Comparison of ENCODE assay signal across 8 cellular contexts in the genomic region with DNA sequence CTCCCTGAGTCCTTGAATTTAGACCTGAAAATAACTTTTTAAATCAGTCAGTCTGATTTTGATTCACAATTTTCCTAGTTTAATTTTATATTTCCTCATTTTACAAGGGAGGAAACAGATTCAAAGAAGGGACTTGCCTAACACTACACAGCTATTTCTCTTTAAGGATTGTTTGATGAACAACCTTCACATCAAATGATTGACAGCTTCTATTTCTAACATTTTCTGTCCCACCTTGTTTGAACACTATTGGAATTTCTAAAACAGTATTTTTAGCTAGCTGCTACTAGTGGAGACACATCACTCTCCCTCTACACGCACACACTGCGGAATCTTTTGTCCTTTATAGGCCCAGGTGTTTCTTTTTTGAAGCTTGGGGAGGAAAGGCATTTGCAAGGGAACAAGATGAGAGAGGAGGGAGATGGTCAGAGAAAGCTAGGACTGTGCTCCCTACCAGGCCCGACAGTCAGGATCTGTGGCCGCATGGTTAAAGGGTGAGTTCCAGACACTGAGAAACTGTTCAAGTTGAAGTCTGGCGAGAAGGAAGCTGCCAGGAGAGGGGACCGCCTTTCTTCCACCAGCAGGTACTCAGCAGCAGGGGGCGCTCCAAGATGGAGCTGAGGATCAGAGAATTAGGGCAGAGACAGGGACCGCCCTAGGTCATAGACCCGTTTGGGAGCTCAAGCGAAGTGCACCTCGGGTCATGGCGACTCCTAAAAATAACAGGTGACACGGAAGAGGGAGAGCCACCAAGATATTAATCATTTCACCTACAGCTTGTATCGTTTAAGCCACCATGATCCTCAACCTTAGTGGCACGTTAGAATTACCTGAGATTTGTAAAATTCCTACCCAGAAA. TPM values are rescaled to one million over a fixed set of nuclear protein-coding genes. Genes with fewer than 3 reads are reported as not detected.
DNase-seq lines count a peak whose midpoint lies in the region; ATAC-seq and TF ChIP-seq lines count a peak whose summit lies in the region.

No MANE protein-coding gene starts in this region.

- no peaks in the 10 kb centered on the region for H3K36me3 Mint-ChIP-seq in glutamatergic neuron (ENCODE audit: unreplicated experiment)

- no peak overlapping the region for H3K27ac Mint-ChIP-seq in glutamatergic neuron (ENCODE audit: unreplicated experiment)

- no peaks in the 10 kb centered on the region for H3K27me3 Mint-ChIP-seq in glutamatergic neuron (ENCODE audit: unreplicated experiment)

- no peaks in the 10 kb centered on the region for H3K9me3 Mint-ChIP-seq in glutamatergic neuron (ENCODE audit: unreplicated experiment)

- no peak overlapping the region for H3K4me3 Mint-ChIP-seq in glutamatergic neuron (ENCODE audit: unreplicated experiment)

- DNase-seq in NK-92 treated with Interleukin-12 subunit alpha and Interleukin-12 subunit beta, amount 100 ng/mL, for 24 hours (lab: John Stamatoyannopoulos, UW), result peak; percentile 66
- DNase-seq in NK-92 (lab: John Stamatoyannopoulos, UW; ENCODE audit: unreplicated experiment) (no peak), NOMO-1 treated with dmso at 0.1 percent for 144 hours (lab: John Stamatoyannopoulos, UW; ENCODE audit: unreplicated experiment) (peak; percentile 59), activated T-cell treated with anti-CD3 and anti-CD28 coated beads for 48 hours (ENCODE audit: low read depth) (peak; percentile 73), glutamatergic neuron (peak; percentile 88), SHP77 (lab: John Stamatoyannopoulos, UW) (no peak)
- peak; percentile 30 to 56 for DNase-seq in stimulated activated CD4-positive, alpha-beta T cell treated with anti-CD3 and anti-CD28 coated beads, Interleukin-1b, Interleukin-23, amount 100 ng/mL, for 1 hour (ENCODE audit: low read depth in 2 of 2)

- TF ChIP-seq CTCF in glutamatergic neuron (IDR thresholded peaks at IDR 0.05; ENCODE audit: partially characterized antibody, unreplicated experiment), result peak; percentile 77

- peak; percentile 65 for ATAC-seq in HG02938 (IDR thresholded peaks at IDR 0.05; ENCODE audit: unreplicated experiment)

- H3K4me1 Mint-ChIP-seq in glutamatergic neuron (ENCODE audit: low read depth, unreplicated experiment), result no peaks in the 10 kb centered on the region

RNA-seq across cellular contexts. Expression of a gene that starts 49.7 kb away (rescaled TPM):
- total RNA-seq in glutamatergic neuron (ENCODE audit: unreplicated experiment), result 54.7 TPM

Comparison
In these comparisons a context has a peak if more than half of its experiments do, and no peak if none do; other contexts are left out.
1. DNase-seq: peak in NK-92 treated with Interleukin-12 subunit alpha and Interleukin-12 subunit beta, amount 100 ng/mL, for 24 hours (single experiment), NOMO-1 treated with dmso at 0.1 percent for 144 hours (single experiment), activated T-cell treated with anti-CD3 and anti-CD28 coated beads for 48 hours (single experiment), glutamatergic neuron (single experiment) and stimulated activated CD4-positive, alpha-beta T cell treated with anti-CD3 and anti-CD28 coated beads, Interleukin-1b, Interleukin-23, amount 100 ng/mL, for 1 hour (2 of 2); none in NK-92 (single experiment) and SHP77 (0 of 2).